In the genomic region with DNA sequence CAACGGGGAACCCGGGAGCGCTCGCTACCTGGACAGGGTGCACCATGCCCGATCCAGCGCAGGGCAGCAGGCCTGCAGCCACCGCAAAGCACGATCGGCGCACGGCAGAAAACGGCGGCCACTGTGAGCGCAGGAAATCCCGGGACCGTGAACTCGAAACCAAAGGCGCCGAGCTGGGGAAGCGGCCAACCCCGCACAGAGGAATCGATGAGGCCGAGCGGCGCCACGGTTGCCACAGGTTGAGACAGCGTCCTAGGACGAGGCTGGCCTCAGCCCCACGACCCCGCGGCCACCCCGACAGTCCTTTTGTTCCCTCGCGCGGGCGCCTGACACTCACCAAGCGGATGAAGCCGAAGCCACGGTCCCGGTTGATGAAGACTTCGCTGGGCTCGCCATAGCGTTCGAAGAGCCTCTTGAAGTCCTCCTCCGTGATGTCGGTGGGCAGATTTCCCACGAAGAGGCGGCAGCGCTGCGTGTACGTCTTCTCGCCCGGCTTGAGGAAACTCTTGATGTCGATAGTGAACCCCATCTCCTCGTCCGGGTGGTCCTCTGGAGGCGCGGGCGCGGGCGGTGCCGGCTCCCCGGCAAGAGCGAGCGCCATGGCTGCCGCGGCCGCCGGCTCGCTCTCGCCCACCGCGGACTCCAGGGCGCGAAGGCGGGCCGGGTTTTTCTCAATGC, we compare ENCODE assay signal across 8 cellular contexts. TPM values are rescaled to one million over a fixed set of nuclear protein-coding genes. Genes with fewer than 3 reads are reported as not detected.
DNase-seq lines count a peak whose midpoint lies in the region; ATAC-seq and TF ChIP-seq lines count a peak whose summit lies in the region.

No MANE protein-coding gene starts in this region.

- peak overlapping the region; percentile 88 for H3K27ac ChIP-seq in layer of hippocampus (ENCODE audit: low read depth, low read length)

- ATAC-seq in GM21723 (IDR thresholded peaks at IDR 0.05; ENCODE audit: unreplicated experiment), result peak; percentile 54

- peak overlapping the region; percentile 71 for H3K4me3 ChIP-seq in LNCaP clone FGC (ENCODE audit: low read depth, low read length)

- TF ChIP-seq CTCF in LNCaP clone FGC (IDR thresholded peaks at IDR 0.05; ENCODE audit: control insufficient read depth, extremely low read depth, insufficient read depth), result no peak

- H3K27me3 ChIP-seq in layer of hippocampus (ENCODE audit: control insufficient read depth, insufficient read depth, low read length), result no peaks in the 10 kb centered on the region

- DNase-seq in Daoy (ENCODE audit: low read depth) (peak; percentile 35), LNCaP clone FGC (ENCODE audit: low read depth) (no peak), cerebellum (ENCODE audit: low spot score) (peak; percentile 43), DMS114 treated with DMSO at 0.1 percent for 48 hours (lab: John Stamatoyannopoulos, UW; ENCODE audit: unreplicated experiment) (no peak)
- peak; percentile 19 to 39 for DNase-seq in activated CD4-positive, alpha-beta T cell treated with anti-CD3 and anti-CD28 coated beads for 24 hours (ENCODE audit: low read depth in 2 of 2)
- peak; percentile 15 to 42 (median 27) for DNase-seq in stimulated activated CD4-positive, alpha-beta T cell treated with anti-CD3 and anti-CD28 coated beads, Interleukin-1b, Interleukin-23, amount 100 ng/mL, for 24 hours (ENCODE audit: low read depth in 4 of 4, low spot score in 1 of 4)

RNA-seq across cellular contexts. Expression of gene PSPC1, which starts 0.6 kb away (rescaled TPM):
- 83.7 and 87.7 TPM in 2 replicates for total RNA-seq in Daoy (2014; rRNA removed; shearing (Covaris generic))
- total RNA-seq in cerebellum, result 124 TPM

Comparison
In these comparisons a context has a peak if more than half of its experiments do, and no peak if none do; other contexts are left out.
1. DNase-seq: peak in Daoy (single experiment), activated CD4-positive, alpha-beta T cell treated with anti-CD3 and anti-CD28 coated beads for 24 hours (2 of 2), cerebellum (single experiment) and stimulated activated CD4-positive, alpha-beta T cell treated with anti-CD3 and anti-CD28 coated beads, Interleukin-1b, Interleukin-23, amount 100 ng/mL, for 24 hours (4 of 4); none in LNCaP clone FGC (single experiment) and DMS114 treated with DMSO at 0.1 percent for 48 hours (single experiment).